8 cellular contexts compared by ENCODE assay signal in the genomic region with DNA sequence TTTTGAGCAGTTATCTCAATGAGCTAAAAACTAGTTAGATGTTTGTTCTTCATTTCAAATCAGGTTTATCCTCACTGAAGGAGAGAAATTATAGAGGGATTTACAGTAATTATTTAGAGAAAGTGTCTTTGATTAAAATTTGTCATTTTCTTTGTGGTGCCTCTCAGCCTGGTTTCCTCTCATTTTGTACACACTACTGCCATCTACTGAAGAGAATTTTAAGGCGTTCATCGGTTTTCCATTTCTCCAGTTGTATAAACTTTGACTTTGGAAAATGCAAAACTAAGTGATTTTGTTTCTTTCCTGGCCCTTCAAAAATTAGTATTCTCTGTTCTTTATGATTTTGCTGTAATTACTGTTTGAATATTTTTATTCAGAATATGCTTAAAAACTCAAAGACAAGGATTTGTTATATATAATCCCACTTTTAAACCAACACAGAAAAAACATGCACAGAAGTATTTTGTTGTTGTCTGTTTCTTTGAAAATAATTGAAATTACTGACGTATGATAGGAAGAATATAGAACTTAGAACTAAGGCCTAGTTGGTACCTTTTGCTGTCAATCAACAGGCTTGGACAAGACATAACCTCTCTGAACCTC. TPM values are rescaled to one million over a fixed set of nuclear protein-coding genes. Genes with fewer than 3 reads are reported as not detected.
DNase-seq lines count a peak whose midpoint lies in the region; ATAC-seq and TF ChIP-seq lines count a peak whose summit lies in the region.

No MANE protein-coding gene starts in this region.

- peak; percentile 91 for TF ChIP-seq CTCF in chondrocyte (IDR thresholded peaks at IDR 0.05)

- no peak for ATAC-seq in HG02571 (IDR thresholded peaks at IDR 0.05; ENCODE audit: unreplicated experiment)
- ATAC-seq in HG02610 (IDR thresholded peaks at IDR 0.05; ENCODE audit: unreplicated experiment): no peak

- DNase-seq in NCI-H1417 (lab: John Stamatoyannopoulos, UW) (peak; percentile 4 to 62 (median 59)), NCI-H1417 treated with DMSO at 0.1 percent for 48 hours (lab: John Stamatoyannopoulos, UW) (no peak), NCI-H2196 (lab: John Stamatoyannopoulos, UW; ENCODE audit: unreplicated experiment) (peak; percentile 10), chondrocyte (ENCODE audit: low spot score) (no peak), myocyte (ENCODE audit: low read depth) (peak; percentile 63)
- no peak for DNase-seq in activated CD4-positive, alpha-beta T cell treated with anti-CD3 and anti-CD28 coated beads, Interleukin-2, amount 50 U/mL, for 48 hours

- no peak overlapping the region for H3K27ac Mint-ChIP-seq in chondrocyte (ENCODE audit: unreplicated experiment)

- no peak overlapping the region for H3K4me3 Mint-ChIP-seq in chondrocyte (ENCODE audit: unreplicated experiment)

- H3K27me3 Mint-ChIP-seq in chondrocyte (ENCODE audit: low read depth): no peaks in the 10 kb centered on the region

- H3K9me3 Mint-ChIP-seq in chondrocyte (ENCODE audit: low read depth): no peaks in the 10 kb centered on the region

- H3K36me3 Mint-ChIP-seq in chondrocyte (ENCODE audit: low read depth): peaks cover 3% of the 10 kb centered on the region

- peaks cover 6% of the 10 kb centered on the region for H3K4me1 Mint-ChIP-seq in chondrocyte (ENCODE audit: low read depth)

RNA-seq across cellular contexts. Expression of gene ANXA3, which starts 34.4 kb away (rescaled TPM):
- total RNA-seq in chondrocyte (3.7 to 22.0 TPM (median 21.9 TPM) in 3 replicates), myocyte (0.16 TPM in 1 of 2 replicates, not detected in the other)
- polyA plus RNA-seq in myocyte (2012): 4.7 TPM

Comparison
In these comparisons a context has a peak if more than half of its experiments do, and no peak if none do; other contexts are left out.
1. DNase-seq: peak in NCI-H1417 (3 of 3), NCI-H2196 (single experiment) and myocyte (single experiment); none in NCI-H1417 treated with DMSO at 0.1 percent for 48 hours (single experiment), chondrocyte (single experiment) and activated CD4-positive, alpha-beta T cell treated with anti-CD3 and anti-CD28 coated beads, Interleukin-2, amount 50 U/mL, for 48 hours (0 of 2).